In the genomic region with DNA sequence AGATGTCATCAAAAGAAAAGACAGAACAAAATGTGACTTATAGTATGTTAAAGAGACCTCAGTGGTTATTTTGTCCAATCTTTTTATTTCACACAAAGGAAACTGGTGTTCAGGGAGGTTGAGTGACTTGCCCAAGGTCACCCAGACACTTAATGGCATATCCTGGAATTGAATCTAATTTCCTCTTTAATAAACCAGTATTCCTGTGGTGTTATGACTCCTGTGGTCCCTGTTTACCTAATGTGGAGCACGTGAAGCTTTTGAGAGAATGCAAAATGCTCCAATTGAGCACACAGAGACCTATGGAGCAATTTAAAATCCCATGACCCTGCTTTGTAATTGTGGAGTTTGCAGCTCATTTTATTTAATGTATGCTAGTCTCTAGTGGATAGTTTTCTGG, we compare ENCODE assay signal across 21 cellular contexts.
"Had no signal": no experiment of that assay in that cellular context is flagged by ENCODE, and none has a peak within 500 bp of the region (broad histone marks: within the 10 kb centered on the region; RNA-seq: fewer than 3 reads in every experiment).

No MANE protein-coding gene starts in this region.

- H3K4me3 ChIP-seq: lung, mucosa of descending colon, right atrium auricular region, skin epidermis, tibial nerve, uterus had no signal

- DNase-seq: head of caudate nucleus; hippocampal formation; kidney glomerular epithelial cell; left cardiac atrium; left ventricle myocardium superior; midbrain; mucosa of descending colon; naive thymus-derived CD4-positive, alpha-beta T cell; nucleus accumbens; stimulated activated CD4-positive, alpha-beta T cell treated with anti-CD3 and anti-CD28 coated beads, Interleukin-4, amount 100 ng/mL, for 24 hours; stimulated activated naive CD4-positive, alpha-beta T cell treated with Interleukin-2 at 50 U/mL for 16 hours; stimulated activated naive CD8-positive, alpha-beta T cell treated with anti-CD3 and anti-CD28 coated beads, Interleukin-15, amount 100 ng/mL, for 72 hours; substantia nigra; uterus had no signal

- ATAC-seq: left cardiac atrium; left ventricle myocardium superior; mucosa of descending colon; naive thymus-derived CD4-positive, alpha-beta T cell; natural killer cell treated with Interleukin-12 subunit alpha and Interleukin-12 subunit beta and Interleukin-15 and Interleukin-18, amount 100 ng/mL, for 72 hours; stimulated activated memory B cell treated with anti-CD40 and anti-IgM and Interleukin-4, amounts not matched to agents 10 μg/mL and 1 μg/mL and 100 μg/mL, for 72 hours; stimulated activated naive CD8-positive, alpha-beta T cell treated with anti-CD3 and anti-CD28 coated beads, Interleukin-15, amount 100 ng/mL, for 72 hours had no signal

- H3K27ac ChIP-seq: right atrium auricular region, skin epidermis, tibial nerve, uterus had no signal

- H3K9me3 ChIP-seq: mucosa of descending colon, right atrium auricular region, tibial nerve, uterus had no signal

- FAIRE-seq: keratinocyte had no signal

- H3K27me3 ChIP-seq: right atrium auricular region, tibial nerve, uterus had no signal

- H3K36me3 ChIP-seq: right atrium auricular region, tibial nerve, uterus had no signal

- H3K4me1 ChIP-seq: right atrium auricular region, uterus had no signal
